In the genomic region with DNA sequence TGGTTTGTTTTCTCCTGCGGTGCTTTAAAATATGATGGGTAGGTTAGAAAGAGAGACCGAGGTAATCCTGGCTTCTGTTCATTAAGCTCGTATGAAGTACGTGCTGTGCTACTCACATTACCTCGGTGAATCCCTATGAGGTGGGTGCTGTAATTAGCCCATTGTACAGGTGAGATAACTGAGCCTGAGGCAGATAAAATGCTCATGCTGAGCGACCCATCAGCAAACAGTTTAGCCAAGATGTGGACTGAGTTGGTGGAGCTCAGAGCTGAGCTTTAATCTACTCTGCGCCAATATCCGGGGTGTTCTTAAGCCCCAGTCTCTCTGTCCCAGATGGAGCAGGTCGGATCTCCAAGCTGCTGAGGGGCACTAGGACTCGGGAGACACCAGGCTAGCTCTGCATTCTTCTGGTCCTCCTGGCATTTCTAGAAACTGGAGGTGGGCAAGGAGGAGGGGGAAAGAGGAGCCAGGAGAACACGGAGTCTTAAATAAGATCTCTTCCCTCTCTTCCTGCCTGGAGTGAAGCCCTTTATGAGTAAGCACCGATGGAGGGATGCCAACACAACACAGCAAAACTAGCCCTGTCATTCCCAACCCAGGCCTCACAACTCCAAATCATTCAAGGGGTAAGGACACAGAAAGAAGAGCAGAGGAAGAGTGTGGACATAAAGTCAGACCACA, we compare ENCODE assay signal across 9 cellular contexts.
DNase-seq lines count a peak whose midpoint lies in the region; ATAC-seq and TF ChIP-seq lines count a peak whose summit lies in the region.
"Had no signal": no experiment of that assay in that cellular context is flagged by ENCODE, and none has a peak within 500 bp of the region (broad histone marks: within the 10 kb centered on the region; RNA-seq: fewer than 3 reads in every experiment).

No MANE protein-coding gene starts in this region.

- CTCF ChIA-PET in activated CD4-positive, alpha-beta T cell treated with anti-CD3 and anti-CD28 coated beads, Interleukin-2, amount 10 ng/mL, durations not matched to agents 7 days and 5 days (lab: Charles Lee), result interaction anchor here (1.4 kb wide), 1 partner anchor 13 kb away, joined by 3 read pairs; no protein-coding TSS in a partner anchor
- CTCF ChIA-PET in activated naive CD4-positive, alpha-beta T cell treated with anti-CD3 and anti-CD28 coated beads, Interleukin-2, amount 10 ng/mL, durations not matched to agents 7 days and 5 days (lab: Charles Lee), result interaction anchor here (0.9 kb wide), 1 partner anchor 15 kb away, joined by 3 read pairs; no protein-coding TSS in a partner anchor

- H3K36me3 Mint-ChIP-seq in activated CD4-positive, alpha-beta T cell treated with anti-CD3 and anti-CD28 coated beads, Interleukin-2, amount 10 ng/mL, durations not matched to agents 7 days and 5 days (ENCODE audit: low read depth), result no peaks in the 10 kb centered on the region
- H3K36me3 Mint-ChIP-seq in activated naive CD4-positive, alpha-beta T cell treated with anti-CD3 and anti-CD28 coated beads, Interleukin-2, amount 10 ng/mL, durations not matched to agents 7 days and 5 days, result no peaks in the 10 kb centered on the region

- no peaks in the 10 kb centered on the region for H3K4me1 ChIP-seq in upper lobe of right lung

- H3K36me3 ChIP-seq in upper lobe of right lung, result no peaks in the 10 kb centered on the region

- no peak for TF ChIP-seq CTCF in upper lobe of right lung (IDR thresholded peaks at IDR 0.05)

- no peaks in the 10 kb centered on the region for H3K9me3 ChIP-seq in upper lobe of right lung

- DNase-seq in COLO829 (ENCODE audit: low spot score) (peak; percentile 13), RPMI7951 (ENCODE audit: low read depth) (peak; percentile 90), fibroblast of peridontal ligament (ENCODE audit: extremely low read depth) (peak; percentile 95), posterior cingulate gyrus (peak in 8 of 10 donors; percentile 25 to 89 (median 64)), upper lobe of right lung (no peak), SW480 (ENCODE audit: low spot score) (no peak)
- DNase-seq in activated CD4-positive, alpha-beta T cell treated with anti-CD3 and anti-CD28 coated beads, Interleukin-2, amount 10 ng/mL, durations not matched to agents 7 days and 5 days, result no peak
- no peak for DNase-seq in activated naive CD4-positive, alpha-beta T cell treated with anti-CD3 and anti-CD28 coated beads, Interleukin-2, amount 10 ng/mL, durations not matched to agents 7 days and 5 days
- DNase-seq: T-helper 1 cell had no signal

- H3K4me1 Mint-ChIP-seq in activated CD4-positive, alpha-beta T cell treated with anti-CD3 and anti-CD28 coated beads, Interleukin-2, amount 10 ng/mL, durations not matched to agents 7 days and 5 days, result no peaks in the 10 kb centered on the region
- H3K4me1 Mint-ChIP-seq in activated naive CD4-positive, alpha-beta T cell treated with anti-CD3 and anti-CD28 coated beads, Interleukin-2, amount 10 ng/mL, durations not matched to agents 7 days and 5 days, result no peaks in the 10 kb centered on the region

- H3K9me3 Mint-ChIP-seq in activated CD4-positive, alpha-beta T cell treated with anti-CD3 and anti-CD28 coated beads, Interleukin-2, amount 10 ng/mL, durations not matched to agents 7 days and 5 days, result no peaks in the 10 kb centered on the region
- H3K9me3 Mint-ChIP-seq in activated naive CD4-positive, alpha-beta T cell treated with anti-CD3 and anti-CD28 coated beads, Interleukin-2, amount 10 ng/mL, durations not matched to agents 7 days and 5 days, result no peaks in the 10 kb centered on the region

- POLR2A ChIA-PET in activated CD4-positive, alpha-beta T cell treated with anti-CD3 and anti-CD28 coated beads, Interleukin-2, amount 10 ng/mL, durations not matched to agents 7 days and 5 days (lab: Charles Lee), result no interaction called here

- intact Hi-C loops in posterior cingulate gyrus (cut with DNase I), result loop anchor here (10.0 kb wide), 1 partner anchor 316 kb away; no protein-coding TSS in a partner anchor
- intact Hi-C loops in upper lobe of right lung (cut with DNase I), result loop anchor here (5.0 kb wide), 1 partner anchor 468 kb away; no protein-coding TSS in a partner anchor

- no peaks in the 10 kb centered on the region for H3K27me3 ChIP-seq in upper lobe of right lung

- H3K27me3 Mint-ChIP-seq in activated CD4-positive, alpha-beta T cell treated with anti-CD3 and anti-CD28 coated beads, Interleukin-2, amount 10 ng/mL, durations not matched to agents 7 days and 5 days, result no peaks in the 10 kb centered on the region
- H3K27me3 Mint-ChIP-seq in activated naive CD4-positive, alpha-beta T cell treated with anti-CD3 and anti-CD28 coated beads, Interleukin-2, amount 10 ng/mL, durations not matched to agents 7 days and 5 days, result peaks cover 6% of the 10 kb centered on the region

- H3K4me3 ChIP-seq in upper lobe of right lung, result no peak overlapping the region

- H3K27ac ChIP-seq in upper lobe of right lung, result no peak overlapping the region

- no peak for ATAC-seq in upper lobe of right lung

- no peak overlapping the region for H3K27ac Mint-ChIP-seq in activated CD4-positive, alpha-beta T cell treated with anti-CD3 and anti-CD28 coated beads, Interleukin-2, amount 10 ng/mL, durations not matched to agents 7 days and 5 days
- H3K27ac Mint-ChIP-seq in activated naive CD4-positive, alpha-beta T cell treated with anti-CD3 and anti-CD28 coated beads, Interleukin-2, amount 10 ng/mL, durations not matched to agents 7 days and 5 days, result no peak overlapping the region

- no peak overlapping the region for H3K4me3 Mint-ChIP-seq in activated CD4-positive, alpha-beta T cell treated with anti-CD3 and anti-CD28 coated beads, Interleukin-2, amount 10 ng/mL, durations not matched to agents 7 days and 5 days
- H3K4me3 Mint-ChIP-seq in activated naive CD4-positive, alpha-beta T cell treated with anti-CD3 and anti-CD28 coated beads, Interleukin-2, amount 10 ng/mL, durations not matched to agents 7 days and 5 days, result no peak overlapping the region

Comparison
In these comparisons a context has a peak if more than half of its experiments do, and no peak if none do; other contexts are left out.
1. DNase-seq: peak in COLO829 (single experiment), RPMI7951 (single experiment), fibroblast of peridontal ligament (single experiment) and posterior cingulate gyrus (8 of 10); none in activated CD4-positive, alpha-beta T cell treated with anti-CD3 and anti-CD28 coated beads, Interleukin-2, amount 10 ng/mL, durations not matched to agents 7 days and 5 days (single experiment), activated naive CD4-positive, alpha-beta T cell treated with anti-CD3 and anti-CD28 coated beads, Interleukin-2, amount 10 ng/mL, durations not matched to agents 7 days and 5 days (single experiment), upper lobe of right lung (single experiment) and SW480 (single experiment).